Comparison of ENCODE assay signal across 1 cellular context in the genomic region with DNA sequence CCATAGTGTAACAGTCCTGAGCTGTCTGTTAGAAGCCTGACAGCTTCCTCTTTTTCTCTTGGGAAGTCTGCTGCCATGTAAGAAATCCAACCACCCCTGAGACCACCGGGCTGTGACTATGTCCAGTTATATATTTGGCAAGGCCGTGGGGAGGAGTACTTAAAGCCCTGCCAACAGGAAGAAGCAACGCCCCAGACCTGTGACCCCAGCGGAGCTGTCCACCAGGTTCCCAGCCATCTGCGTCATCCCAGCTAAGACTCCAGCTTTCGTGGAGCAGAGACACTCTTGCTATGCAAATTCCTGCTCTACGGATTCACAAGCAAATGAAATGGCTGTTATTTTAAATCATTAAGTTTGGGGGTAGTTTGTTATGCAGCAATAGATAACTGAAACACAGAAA.
TF ChIP-seq lines count a peak whose summit lies in the region.

No MANE protein-coding gene starts in this region.

TF ChIP-seq in SK-N-SH, 30 proteins besides CTCF, POLR2A, EP300 and RAD21 (continued from another document):
- TF ChIP-seq SMC3 (IDR thresholded peaks at IDR 0.05; ENCODE audit: low read depth, low read length) (no peak), GABPA (IDR thresholded peaks at IDR 0.05; ENCODE audit: low read depth) (no peak), FOXM1 (IDR thresholded peaks at IDR 0.05; ENCODE audit: low read depth) (no peak), TCF12 (IDR thresholded peaks at IDR 0.05) (no peak), FOXJ3 (CRISPR knock-in tag; IDR thresholded peaks at IDR 0.05) (no peak)
